Comparison of ENCODE assay signal across 17 cellular contexts in genomic region chr3:12229144-12229871, GRCh38. TPM values are rescaled to one million over a fixed set of nuclear protein-coding genes. Genes with fewer than 3 reads are reported as not detected.
DNase-seq lines count a peak whose midpoint lies in the region; ATAC-seq and TF ChIP-seq lines count a peak whose summit lies in the region.
"Had no signal": no experiment of that assay in that cellular context is flagged by ENCODE, and none has a peak within 500 bp of the region (broad histone marks: within the 10 kb centered on the region; RNA-seq: fewer than 3 reads in every experiment).

No MANE protein-coding gene starts in this region.

- H3K4me1 ChIP-seq in naive thymus-derived CD4-positive, alpha-beta T cell (ENCODE audit: control insufficient read depth in 2 of 2, insufficient read depth in 2 of 2, low read length in 2 of 2), result no peaks in the 10 kb centered on the region
- no peaks in the 10 kb centered on the region for H3K4me1 ChIP-seq in tibial artery
- no peaks in the 10 kb centered on the region for H3K4me1 ChIP-seq in left ventricle myocardium inferior
- H3K4me1 ChIP-seq: psoas muscle had no signal

- H3K27me3 ChIP-seq in naive thymus-derived CD4-positive, alpha-beta T cell (ENCODE audit: control insufficient read depth in 2 of 2, insufficient read depth in 2 of 2, low read length in 2 of 2), result no peaks in the 10 kb centered on the region
- H3K27me3 ChIP-seq in tibial artery, result peaks cover 0 to 5% of the 10 kb centered on the region in 2 donors
- peaks cover 23% of the 10 kb centered on the region for H3K27me3 ChIP-seq in left ventricle myocardium inferior (ENCODE audit: low read depth)
- H3K27me3 ChIP-seq: brain microvascular endothelial cell, Peyer's patch had no signal

- intact Hi-C loops in naive thymus-derived CD4-positive, alpha-beta T cell (cut with micrococcal nuclease), result no loop called here
- intact Hi-C loops in tibial artery (cut with DNase I; ENCODE audit: low total_unique reads), result no loop called here
- intact Hi-C loops in left ventricle myocardium inferior (cut with micrococcal nuclease), result no loop called here

- H3K36me3 ChIP-seq in naive thymus-derived CD4-positive, alpha-beta T cell (ENCODE audit: control insufficient read depth in 2 of 3, insufficient read depth in 3 of 3, low read length in 3 of 3), result no peaks in the 10 kb centered on the region
- H3K36me3 ChIP-seq in tibial artery (no peaks in the 10 kb centered on the region), left ventricle myocardium inferior (no peaks in the 10 kb centered on the region)
- H3K36me3 ChIP-seq: brain microvascular endothelial cell, Peyer's patch had no signal

- peak; percentile 52 for ATAC-seq in naive thymus-derived CD4-positive, alpha-beta T cell
- ATAC-seq: activated CD8-positive, alpha-beta T cell treated with anti-CD3 and anti-CD28 coated beads, Interleukin-2, amount 10 ng/mL, durations not matched to agents 7 days and 5 days; psoas muscle had no signal

- POLR2A ChIA-PET in naive thymus-derived CD4-positive, alpha-beta T cell (lab: Charles Lee), result no interaction called here

- TF ChIP-seq CTCF in glutamatergic neuron (IDR thresholded peaks at IDR 0.05; ENCODE audit: partially characterized antibody, unreplicated experiment) (no peak), tibial artery (IDR thresholded peaks at IDR 0.05) (no peak), left ventricle myocardium inferior (IDR thresholded peaks at IDR 0.05; ENCODE audit: borderline replicate concordance) (no peak)

- H3K27ac ChIP-seq in naive thymus-derived CD4-positive, alpha-beta T cell (ENCODE audit: low read depth, low read length), result no peak overlapping the region
- H3K27ac ChIP-seq in tibial artery, result no peak overlapping the region
- H3K27ac ChIP-seq in left ventricle myocardium inferior (replicated peaks), result no peak overlapping the region
- H3K27ac ChIP-seq: brain microvascular endothelial cell, psoas muscle had no signal

- no peak overlapping the region for H3K4me3 ChIP-seq in naive thymus-derived CD4-positive, alpha-beta T cell (ENCODE audit: low read length)
- H3K4me3 ChIP-seq in tibial artery, result no peak overlapping the region
- no peak overlapping the region for H3K4me3 ChIP-seq in left ventricle myocardium inferior
- H3K4me3 ChIP-seq: Peyer's patch, psoas muscle had no signal

- CTCF ChIA-PET in naive thymus-derived CD4-positive, alpha-beta T cell (lab: Charles Lee), result no interaction called here

- peaks cover 0 to 4% (median 0%) of the 10 kb centered on the region in 7 donors for H3K4me1 Mint-ChIP-seq in naive thymus-derived CD4-positive, alpha-beta T cell
- no peaks in the 10 kb centered on the region for H3K4me1 Mint-ChIP-seq in glutamatergic neuron (ENCODE audit: low read depth, unreplicated experiment)
- H3K4me1 Mint-ChIP-seq: memory B cell had no signal

- H3K4me3 Mint-ChIP-seq in naive thymus-derived CD4-positive, alpha-beta T cell, result no peak overlapping the region
- no peak overlapping the region for H3K4me3 Mint-ChIP-seq in glutamatergic neuron (ENCODE audit: unreplicated experiment)
- H3K4me3 Mint-ChIP-seq: activated CD8-positive, alpha-beta T cell treated with anti-CD3 and anti-CD28 coated beads, Interleukin-2, amount 10 ng/mL, durations not matched to agents 7 days and 5 days; HFFc6; memory B cell had no signal

- peaks cover 8 to 37% (median 28%) of the 10 kb centered on the region in 5 donors for H3K27me3 Mint-ChIP-seq in naive thymus-derived CD4-positive, alpha-beta T cell
- no peaks in the 10 kb centered on the region for H3K27me3 Mint-ChIP-seq in glutamatergic neuron (ENCODE audit: unreplicated experiment)

- peaks cover 0 to 5% (median 0%) of the 10 kb centered on the region in 11 donors for H3K9me3 Mint-ChIP-seq in naive thymus-derived CD4-positive, alpha-beta T cell
- H3K9me3 Mint-ChIP-seq in glutamatergic neuron (ENCODE audit: unreplicated experiment), result no peaks in the 10 kb centered on the region
- H3K9me3 Mint-ChIP-seq: HFFc6, memory B cell had no signal

- H3K36me3 Mint-ChIP-seq in naive thymus-derived CD4-positive, alpha-beta T cell, result no peaks in the 10 kb centered on the region
- H3K36me3 Mint-ChIP-seq in glutamatergic neuron (ENCODE audit: unreplicated experiment), result no peaks in the 10 kb centered on the region
- H3K36me3 Mint-ChIP-seq: memory B cell had no signal

- no peak overlapping the region for H3K27ac Mint-ChIP-seq in naive thymus-derived CD4-positive, alpha-beta T cell
- H3K27ac Mint-ChIP-seq in glutamatergic neuron (ENCODE audit: unreplicated experiment), result no peak overlapping the region
- H3K27ac Mint-ChIP-seq: activated CD8-positive, alpha-beta T cell treated with anti-CD3 and anti-CD28 coated beads, Interleukin-2, amount 10 ng/mL, durations not matched to agents 7 days and 5 days; HFFc6; memory B cell had no signal

- no peaks in the 10 kb centered on the region for H3K9me3 ChIP-seq in naive thymus-derived CD4-positive, alpha-beta T cell (ENCODE audit: control insufficient read depth in 2 of 3, low read length in 3 of 3)
- H3K9me3 ChIP-seq in tibial artery, result no peaks in the 10 kb centered on the region
- no peaks in the 10 kb centered on the region for H3K9me3 ChIP-seq in left ventricle myocardium inferior (replicated peaks)
- H3K9me3 ChIP-seq: Peyer's patch, psoas muscle had no signal

- peak; percentile 7 for DNase-seq in DMS153 (lab: John Stamatoyannopoulos, UW)
- DNase-seq in NCI-H345 treated with DMSO at 0.1 percent for 48 hours (lab: John Stamatoyannopoulos, UW; ENCODE audit: unreplicated experiment), result peak; percentile 52
- peak; percentile 50 for DNase-seq in cerebellar cortex (ENCODE audit: low spot score)
- DNase-seq in naive thymus-derived CD4-positive, alpha-beta T cell, result no peak
- no peak for DNase-seq in glutamatergic neuron
- DNase-seq in tibial artery, result no peak
- DNase-seq in HUDEP-2 (lab: John Stamatoyannopoulos, UW; ENCODE audit: unreplicated experiment in 76 of 76), result no peak
- DNase-seq in left ventricle myocardium inferior, result no peak
- DNase-seq: activated CD8-positive, alpha-beta T cell treated with anti-CD3 and anti-CD28 coated beads, Interleukin-2, amount 10 ng/mL, durations not matched to agents 7 days and 5 days; activated effector memory CD4-positive, alpha-beta T cell treated with anti-CD3 and anti-CD28 coated beads, Interleukin-2, amount 50 U/mL, for 16 hours; brain microvascular endothelial cell; GDM1; HFFc6; NCI-H1436 treated with DMSO at 0.1 percent for 48 hours; psoas muscle had no signal

RNA-seq across cellular contexts. Expression of gene PPARG, which starts 59.6 kb away (rescaled TPM):
- 1 to 10 TPM in 1 of 5 experiments, under 1 TPM in 3, not detected in 1; 0.37 to 2.1 (median 0.51) TPM for total RNA-seq in naive thymus-derived CD4-positive, alpha-beta T cell
- not detected for polyA plus RNA-seq in naive thymus-derived CD4-positive, alpha-beta T cell
- total RNA-seq in glutamatergic neuron (ENCODE audit: unreplicated experiment) (0.37 TPM), left ventricle myocardium inferior (15.6 TPM)
- total RNA-seq: activated CD8-positive, alpha-beta T cell treated with anti-CD3 and anti-CD28 coated beads, Interleukin-2, amount 10 ng/mL, durations not matched to agents 7 days and 5 days had no signal

Comparison
In these comparisons a context has a peak if more than half of its experiments do, and no peak if none do; other contexts are left out.
1. DNase-seq: peak in DMS153 (single experiment), NCI-H345 treated with DMSO at 0.1 percent for 48 hours (single experiment) and cerebellar cortex (single experiment); none in naive thymus-derived CD4-positive, alpha-beta T cell (0 of 9), glutamatergic neuron (single experiment), tibial artery (0 of 2), HUDEP-2 (0 of 76) and left ventricle myocardium inferior (single experiment).